Comparison of ENCODE assay signal across 9 cellular contexts in genomic region chr12:117685115-117685926, GRCh38.
DNase-seq lines count a peak whose midpoint lies in the region; ATAC-seq and TF ChIP-seq lines count a peak whose summit lies in the region.
"Had no signal": no experiment of that assay in that cellular context is flagged by ENCODE, and none has a peak within 500 bp of the region (broad histone marks: within the 10 kb centered on the region; RNA-seq: fewer than 3 reads in every experiment).

No MANE protein-coding gene starts in this region.

- intact Hi-C loops in lower leg skin (cut with DNase I; ENCODE audit: low total_unique reads) = no loop called here

- peak overlapping the region; percentile 43 for H3K4me3 Mint-ChIP-seq in WTC11

- 29 to 36% methylated on average over 13 of the region's 13 CpGs for whole genome bisulfite sequencing in lower leg skin, 2 donors

- H3K27ac Mint-ChIP-seq in WTC11 = peak overlapping the region; percentile 98

- peak; percentile 100 for ATAC-seq in WTC11
- ATAC-seq in HG02798 (IDR thresholded peaks at IDR 0.05; ENCODE audit: poor library complexity, unreplicated experiment) = no peak

- DNase-seq in AG04449 (ENCODE audit: low read depth, low spot score) (peak; percentile 44), HuH-7.5 (ENCODE audit: low spot score) (peak; percentile 26), WTC11 (ENCODE audit: low spot score) (peak; percentile 85), lower leg skin (ENCODE audit: low spot score in 2 of 2) (peak; percentile 75 to 94), coronary artery (ENCODE audit: low spot score) (no peak), NCI-H1105 treated with DMSO at 0.1 percent for 48 hours (lab: John Stamatoyannopoulos, UW) (no peak)
- DNase-seq in activated CD4-positive, alpha-beta T cell treated with anti-CD3 and anti-CD28 coated beads for 48 hours = no peak
- DNase-seq: effector memory CD4-positive, alpha-beta T cell had no signal

- H3K4me3 ChIP-seq in AG04449 (ENCODE audit: low read depth, low read length) (no peak overlapping the region), lower leg skin (ENCODE audit: low read depth, poor library complexity, severe bottlenecking) (no peak overlapping the region), coronary artery (no peak overlapping the region)

- H3K9me3 Mint-ChIP-seq in WTC11 = no peaks in the 10 kb centered on the region

- POLR2A ChIA-PET in AG04449 (lab: Yijun Ruan, JAX) = interaction anchor here (0.6 to 1.5 kb wide), 5 partner anchors 9 to 153 kb away, joined by 3 to 4 read pairs (median 3); no protein-coding TSS in a partner anchor
- POLR2A ChIA-PET in WTC11 (lab: Charles Lee) = interaction anchor here (1.1 kb wide), 2 partner anchors 10 to 165 kb away, joined by 3 to 5 read pairs; no protein-coding TSS in a partner anchor

- H3K36me3 Mint-ChIP-seq in WTC11 = no peaks in the 10 kb centered on the region

- CTCF ChIA-PET in AG04449 (lab: Yijun Ruan, JAX) = interaction anchor here (0.7 to 3.8 kb wide), 7 partner anchors 9 to 317 kb away, joined by 3 to 22 read pairs (median 3); no protein-coding TSS in a partner anchor
- CTCF ChIA-PET in WTC11 (lab: Charles Lee) = interaction anchor here (0.6 to 3.4 kb wide), 16 partner anchors 11 to 472 kb away, joined by 3 to 29 read pairs (median 4); no protein-coding TSS in a partner anchor

- peaks cover 20% of the 10 kb centered on the region for H3K4me1 Mint-ChIP-seq in WTC11

- no peak for TF ChIP-seq POLR2A in lower leg skin (IDR thresholded peaks at IDR 0.05)

- H3K27me3 Mint-ChIP-seq in WTC11 (ENCODE audit: low read depth) = no peaks in the 10 kb centered on the region

- H3K27ac ChIP-seq in coronary artery = no peak overlapping the region

- TF ChIP-seq CTCF in AG04449 (IDR thresholded peaks at IDR 0.05; ENCODE audit: insufficient read depth, low read length, missing control alignments) (no peak), WTC11 (IDR thresholded peaks at IDR 0.05) (no peak), lower leg skin (IDR thresholded peaks at IDR 0.05) (no peak), coronary artery (IDR thresholded peaks at IDR 0.05) (no peak)

TF ChIP-seq in WTC11, 78 proteins besides CTCF, POLR2A, EP300 and RAD21:
- TF ChIP-seq E2F5 (CRISPR knock-in tag; IDR thresholded peaks at IDR 0.05) (no peak), USF1 (CRISPR knock-in tag; IDR thresholded peaks at IDR 0.05) (peak; percentile 90), USF2 (CRISPR knock-in tag; IDR thresholded peaks at IDR 0.05) (peak; percentile 92), ZNF416 (CRISPR knock-in tag; IDR thresholded peaks at IDR 0.05) (no peak), GTF2I (CRISPR knock-in tag; conservative IDR thresholded peaks at IDR 0.05) (no peak)
TF ChIP-seq in WTC11: peak in this region for 2.

Comparison
In these comparisons a context has a peak if more than half of its experiments do, and no peak if none do; other contexts are left out.
1. DNase-seq: peak in AG04449 (single experiment), HuH-7.5 (single experiment), WTC11 (single experiment) and lower leg skin (2 of 2); none in coronary artery (single experiment), activated CD4-positive, alpha-beta T cell treated with anti-CD3 and anti-CD28 coated beads for 48 hours (single experiment) and NCI-H1105 treated with DMSO at 0.1 percent for 48 hours (single experiment).